In the genomic region with DNA sequence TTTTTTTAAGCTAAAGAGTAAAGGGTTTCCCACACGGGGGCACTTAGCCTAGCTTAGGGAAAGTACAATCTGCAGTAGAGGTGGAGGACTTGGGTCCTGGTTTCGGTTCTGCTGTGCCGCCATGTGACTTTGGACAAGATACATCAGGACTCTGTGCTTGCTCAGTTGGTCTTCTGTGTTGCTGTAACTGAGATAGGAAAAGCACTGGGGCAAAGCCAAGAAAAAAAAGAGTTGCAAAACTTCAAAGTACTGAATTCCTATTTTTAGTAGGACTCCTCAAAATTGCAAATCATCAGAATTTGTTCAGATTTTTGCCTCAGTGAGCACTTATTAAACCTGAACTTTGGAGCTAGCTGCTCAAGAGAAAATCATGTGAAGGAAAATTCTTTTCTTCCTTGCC, we compare ENCODE assay signal across 11 cellular contexts. TPM values are rescaled to one million over a fixed set of nuclear protein-coding genes. Genes with fewer than 3 reads are reported as not detected.
DNase-seq lines count a peak whose midpoint lies in the region; ATAC-seq, FAIRE-seq and TF ChIP-seq lines count a peak whose summit lies in the region.
"Had no signal": no experiment of that assay in that cellular context is flagged by ENCODE, and none has a peak within 500 bp of the region (broad histone marks: within the 10 kb centered on the region; RNA-seq: fewer than 3 reads in every experiment).

No MANE protein-coding gene starts in this region.

- no peak overlapping the region for H3K27ac ChIP-seq in PC-3 (ENCODE audit: low read length)

- H3K27me3 ChIP-seq in PC-3 (ENCODE audit: low read length), result no peaks in the 10 kb centered on the region

- H3F3A ChIP-seq in PC-3 (ENCODE audit: low read length, unreplicated experiment), result no peaks in the 10 kb centered on the region

- POLR2A ChIA-PET in PC-3 (lab: Charles Lee; ENCODE audit: unreplicated experiment), result no interaction called here

- H3K9me3 ChIP-seq in PC-3 (ENCODE audit: low read length), result no peaks in the 10 kb centered on the region

- CTCF ChIA-PET in PC-3 (lab: Charles Lee), result no interaction called here

- no peak for ATAC-seq in PC-3
- peak; percentile 83 for ATAC-seq in left ventricle myocardium superior
- ATAC-seq: HCT116 had no signal

- BruUV-seq in PC-3 (replicated peaks; lab: Mats Ljungman, UMichigan), result no TSS peak

- intact Hi-C loops in PC-3 (cut with micrococcal nuclease) (no loop called here), left ventricle myocardium superior (cut with micrococcal nuclease) (no loop called here)

- H3K79me2 ChIP-seq in PC-3 (ENCODE audit: low read length), result no peaks in the 10 kb centered on the region

- no peaks in the 10 kb centered on the region for H4K20me1 ChIP-seq in PC-3 (ENCODE audit: low read length)

- no peak overlapping the region for H3K4me3 ChIP-seq in PC-3 (ENCODE audit: low read length)

- no peak overlapping the region for H3K4me2 ChIP-seq in PC-3 (ENCODE audit: low read length)

- no peak for TF ChIP-seq CTCF in PC-3 (conservative IDR thresholded peaks at IDR 0.05; ENCODE audit: low read depth, low read length)

- no peaks in the 10 kb centered on the region for H3K9me2 ChIP-seq in PC-3 (replicated peaks; ENCODE audit: low read length)

- peak; percentile 46 for FAIRE-seq in GM18507 (lab: Jason Lieb, UNC)

- H3K9ac ChIP-seq in PC-3 (ENCODE audit: low read length), result no peak overlapping the region

- no peak for DNase-seq in GM18507 (ENCODE audit: extremely low spot score, insufficient read length, low read depth)
- DNase-seq in PC-3, result no peak
- peak; percentile 36 for DNase-seq in left ventricle myocardium superior
- DNase-seq in pons (ENCODE audit: low spot score), result peak; percentile 85
- DNase-seq in stimulated activated CD4-positive, alpha-beta T cell treated with anti-CD3 and anti-CD28 coated beads, Interleukin-1b, Interleukin-23, amount 100 ng/mL, for 48 hours, result no peak
- DNase-seq in RKO (ENCODE audit: low spot score), result no peak
- DNase-seq in ecto neural progenitor cell (ENCODE audit: low spot score), result no peak
- DNase-seq in COR-L47 (lab: John Stamatoyannopoulos, UW), result no peak
- DNase-seq: endodermal cell, retina had no signal

- H3K4me1 ChIP-seq in PC-3 (ENCODE audit: insufficient read depth, low read length), result no peaks in the 10 kb centered on the region

- peak overlapping the region; percentile 45; the same call in 1 of the 2 replicates for H2AFZ ChIP-seq in PC-3 (ENCODE audit: low read length)

- no peaks in the 10 kb centered on the region for H3K36me3 ChIP-seq in PC-3 (ENCODE audit: low read depth, low read length)

RNA-seq across cellular contexts. Expression of gene PPP1R21, which starts 6.9 kb away (rescaled TPM):
- total RNA-seq in PC-3 (2014; rRNA removed), result 8.6 and 9.4 TPM in 2 replicates
- 9.9 TPM for total RNA-seq in left ventricle myocardium superior

Comparison
In these comparisons a context has a peak if more than half of its experiments do, and no peak if none do; other contexts are left out.
1. DNase-seq: peak in left ventricle myocardium superior (single experiment) and pons (single experiment); none in GM18507 (single experiment), PC-3 (single experiment), stimulated activated CD4-positive, alpha-beta T cell treated with anti-CD3 and anti-CD28 coated beads, Interleukin-1b, Interleukin-23, amount 100 ng/mL, for 48 hours (single experiment), RKO (single experiment), ecto neural progenitor cell (single experiment) and COR-L47 (single experiment).